Comparison of ENCODE assay signal across 7 cellular contexts in genomic region chr6:121333694-121334093, GRCh38. TPM values are rescaled to one million over a fixed set of nuclear protein-coding genes. Genes with fewer than 3 reads are reported as not detected.
DNase-seq lines count a peak whose midpoint lies in the region; ATAC-seq, FAIRE-seq and TF ChIP-seq lines count a peak whose summit lies in the region.
"Not testable (repeated sequence)": the region's sequence is repeated elsewhere in the genome, so short reads cannot be mapped to it uniquely, and the experiment has no call there.

No MANE protein-coding gene starts in this region.

- not testable (repeated sequence) for TF ChIP-seq CTCF in GM06990 (IDR thresholded peaks at IDR 0.05; ENCODE audit: insufficient read depth, low read length, poor library complexity, severe bottlenecking); OCI-LY7 (conservative IDR thresholded peaks at IDR 0.05; ENCODE audit: low read length); bronchial epithelial cell (IDR thresholded peaks at IDR 0.05; ENCODE audit: insufficient read depth, low read length, severe bottlenecking); heart left ventricle (IDR thresholded peaks at IDR 0.05)

- H3K36me3 Mint-ChIP-seq in activated CD8-positive, alpha-beta memory T cell treated with anti-CD3 and anti-CD28 coated beads, Interleukin-2, amount 10 ng/mL, durations not matched to agents 7 days and 5 days; naive B cell: not testable (repeated sequence)

- not testable (repeated sequence) for H3K27me3 ChIP-seq in GM06990 (replicated peaks; ENCODE audit: control insufficient read depth, insufficient read depth, low read length); bronchial epithelial cell (ENCODE audit: control insufficient read depth, insufficient read depth, low read length); heart left ventricle

- ATAC-seq in activated CD8-positive, alpha-beta memory T cell treated with anti-CD3 and anti-CD28 coated beads, Interleukin-2, amount 10 ng/mL, durations not matched to agents 7 days and 5 days; heart left ventricle; naive B cell (ENCODE audit: low read depth in 2 of 2): not testable (repeated sequence)

- not testable (repeated sequence) for DNase-seq in GM06990 (ENCODE audit: extremely low read depth, insufficient read length); OCI-LY7 (ENCODE audit: low spot score); activated CD8-positive, alpha-beta memory T cell treated with anti-CD3 and anti-CD28 coated beads, Interleukin-2, amount 10 ng/mL, durations not matched to agents 7 days and 5 days; bronchial epithelial cell (ENCODE audit: low read depth); naive B cell
- DNase-seq in heart left ventricle = peak in 1 of 5 donors; percentile 44

- 94 to 96% (median 95%) methylated on average over 28 of the region's 28 CpGs for WGBS in heart left ventricle, 4 donors

- H3K9me3 Mint-ChIP-seq in activated CD8-positive, alpha-beta memory T cell treated with anti-CD3 and anti-CD28 coated beads, Interleukin-2, amount 10 ng/mL, durations not matched to agents 7 days and 5 days (ENCODE audit: low read depth); naive B cell: not testable (repeated sequence)

- POLR2A ChIA-PET in OCI-LY7 (lab: Charles Lee) = not testable (repeated sequence)

- peak overlapping the region; percentile 73 for H3K4me2 ChIP-seq in OCI-LY7 (ENCODE audit: low read length)

- not testable (repeated sequence) for H3K4me1 ChIP-seq in OCI-LY7 (ENCODE audit: insufficient read depth, low read length, poor library complexity, severe bottlenecking)
- H3K4me1 ChIP-seq in heart left ventricle = peaks cover 0 to 12% (median 2%) of the 10 kb centered on the region in 12 donors

- not testable (repeated sequence) for FAIRE-seq in bronchial epithelial cell (lab: Jason Lieb, UNC)

- H3K9me3 ChIP-seq in OCI-LY7 (ENCODE audit: low read length); heart left ventricle: not testable (repeated sequence)

- H3K27me3 Mint-ChIP-seq in activated CD8-positive, alpha-beta memory T cell treated with anti-CD3 and anti-CD28 coated beads, Interleukin-2, amount 10 ng/mL, durations not matched to agents 7 days and 5 days; naive B cell: not testable (repeated sequence)

- not testable (repeated sequence) for H3K79me2 ChIP-seq in OCI-LY7 (ENCODE audit: insufficient read depth, low read depth, low read length)

- H2AFZ ChIP-seq in OCI-LY7 (ENCODE audit: low read length) = peak overlapping the region; percentile 97

- H3K9me2 ChIP-seq in OCI-LY7 (ENCODE audit: insufficient read depth, low read length) = not testable (repeated sequence)

- not testable (repeated sequence) for TF ChIP-seq POLR2A in heart left ventricle (IDR thresholded peaks at IDR 0.05)

- H3K4me3 ChIP-seq in GM06990 (replicated peaks; ENCODE audit: low read depth, low read length) (peak overlapping the region; percentile 91), OCI-LY7 (ENCODE audit: low read depth, low read length, poor library complexity, severe bottlenecking) (peak overlapping the region; percentile 79), bronchial epithelial cell (ENCODE audit: low read depth, low read length) (peak overlapping the region; percentile 97), heart left ventricle (peak overlapping the region in 9 of 12 donors; percentile 61 to 87 (median 69)), skin epidermis (peak overlapping the region; percentile 53 to 83 (median 65))

- intact Hi-C loops in OCI-LY7 (cut with micrococcal nuclease; ENCODE audit: unreplicated experiment) = not testable (repeated sequence)
- intact Hi-C loops in heart left ventricle (cut with DNase I) = loop anchor here in 3 of 10 donors (2.0 to 10.0 kb wide), 3 partner anchors 97 to 1061 kb away; partner anchors contain the start of gene HSF2 (in 1 of the 3)

- not testable (repeated sequence) for H4K20me1 ChIP-seq in OCI-LY7 (ENCODE audit: insufficient read depth, low read length)

- CTCF ChIA-PET in OCI-LY7 (lab: Charles Lee; ENCODE audit: unreplicated experiment); activated CD8-positive, alpha-beta memory T cell treated with anti-CD3 and anti-CD28 coated beads, Interleukin-2, amount 10 ng/mL, durations not matched to agents 7 days and 5 days (lab: Charles Lee): not testable (repeated sequence)

- H3K36me3 ChIP-seq in GM06990 (ENCODE audit: control insufficient read depth, insufficient read depth, low read length); OCI-LY7 (ENCODE audit: insufficient read depth, low read length); bronchial epithelial cell (ENCODE audit: control insufficient read depth, insufficient read depth, low read length); heart left ventricle: not testable (repeated sequence)

- H3K27ac ChIP-seq in OCI-LY7 (ENCODE audit: low read depth, low read length, poor library complexity, severe bottlenecking) = not testable (repeated sequence)
- peak overlapping the region in 3 of 12 donors; percentile 92 to 98 (median 92) for H3K27ac ChIP-seq in heart left ventricle
- H3K27ac ChIP-seq in skin epidermis = peak overlapping the region in 12 of 21 experiments; percentile 74 to 98 (median 94)

- H3K4me1 Mint-ChIP-seq in activated CD8-positive, alpha-beta memory T cell treated with anti-CD3 and anti-CD28 coated beads, Interleukin-2, amount 10 ng/mL, durations not matched to agents 7 days and 5 days = peaks cover 39% of the 10 kb centered on the region
- peaks cover 16 to 39% (median 28%) of the 10 kb centered on the region in 3 donors for H3K4me1 Mint-ChIP-seq in naive B cell

- H3K4me3 Mint-ChIP-seq in activated CD8-positive, alpha-beta memory T cell treated with anti-CD3 and anti-CD28 coated beads, Interleukin-2, amount 10 ng/mL, durations not matched to agents 7 days and 5 days = peak overlapping the region; percentile 96
- H3K4me3 Mint-ChIP-seq in naive B cell = peak overlapping the region; percentile 91 to 100 (median 99)

- H3K27ac Mint-ChIP-seq in activated CD8-positive, alpha-beta memory T cell treated with anti-CD3 and anti-CD28 coated beads, Interleukin-2, amount 10 ng/mL, durations not matched to agents 7 days and 5 days = peak overlapping the region; percentile 99
- peak overlapping the region; percentile 47 to 100 (median 98) for H3K27ac Mint-ChIP-seq in naive B cell

- BruUV-seq in OCI-LY7 (replicated peaks; lab: Mats Ljungman, UMichigan) = not testable (repeated sequence)

RNA-seq across cellular contexts. Expression of gene TBC1D32, which starts 0.6 kb away (rescaled TPM):
- 3.8 and 6.3 TPM in 2 replicates for total RNA-seq in OCI-LY7 (2014; rRNA removed; shearing (Covaris generic))
- 5.1 and 7.5 TPM in 2 replicates for total RNA-seq in OCI-LY7 (2022)
- 10 to 100 TPM in 1 of 2 experiments, 1 to 10 TPM in 1; 7.3 to 12.7 TPM for total RNA-seq in activated CD8-positive, alpha-beta memory T cell treated with anti-CD3 and anti-CD28 coated beads, Interleukin-2, amount 10 ng/mL, durations not matched to agents 7 days and 5 days
- 7.9 TPM in 2 replicates for total RNA-seq in bronchial epithelial cell
- 1 to 10 TPM; 1.0 to 4.6 (median 3.4) TPM for total RNA-seq in heart left ventricle
- 1 to 10 TPM in 1 of 2 donors, under 1 TPM in 1; 0.53 to 1.1 TPM for polyA plus RNA-seq in heart left ventricle
- 1 to 10 TPM; 1.2 to 6.0 (median 3.7) TPM for polyA plus RNA-seq in naive B cell (ENCODE audit: low read depth in 6 of 6)
